Comparison of ENCODE assay signal across 30 cellular contexts in genomic region chr17:58192612-58193011, GRCh38. TPM values are rescaled to one million over a fixed set of nuclear protein-coding genes. Genes with fewer than 3 reads are reported as not detected.
"Had no signal": no experiment of that assay in that cellular context is flagged by ENCODE, and none has a peak within 500 bp of the region (broad histone marks: within the 10 kb centered on the region; RNA-seq: fewer than 3 reads in every experiment).

Gene EPX, plus strand, starts transcription at chr17:58192726. Its CDS starts 121 bp downstream, at chr17:58192847.

- H3K9me3 ChIP-seq: colonic mucosa, gastrocnemius medialis, right lobe of liver, testis, tibial nerve, upper lobe of left lung had no signal

- ATAC-seq: esophagus mucosa; gastrocnemius medialis; left lobe of liver; natural killer cell; right lobe of liver; stimulated activated naive CD8-positive, alpha-beta T cell treated with anti-CD3 and anti-CD28 coated beads, Interleukin-15, Interleukin-2, amounts not matched to agents 100 U/mL and 50 U/mL, for 24 hours had no signal

- H3K27me3 ChIP-seq: colonic mucosa, right lobe of liver, testis, upper lobe of left lung had no signal

- H3K4me1 ChIP-seq: colonic mucosa, gastrocnemius medialis, parathyroid adenoma, right lobe of liver, testis, tibial nerve had no signal

- H3K9ac ChIP-seq: parathyroid adenoma had no signal

- H3K27ac ChIP-seq: colonic mucosa, epithelial cell of prostate, gastrocnemius medialis, parathyroid adenoma, right lobe of liver, testis, tibial nerve, upper lobe of left lung had no signal

- H3K4me2 ChIP-seq: smooth muscle cell had no signal

- H3K4me1 Mint-ChIP-seq: memory B cell, natural killer cell had no signal

- H2AFZ ChIP-seq: parathyroid adenoma had no signal

- H3K9me3 Mint-ChIP-seq: dendritic cell treated with granulocyte-macrophage colony-stimulating factor and Interleukin-4, amounts not matched to agents 40 ng/mL and 50 ng/mL, for 4 days; endodermal cell; memory B cell; natural killer cell had no signal

- H3K79me2 ChIP-seq: parathyroid adenoma had no signal

- H3K27ac Mint-ChIP-seq: dendritic cell treated with granulocyte-macrophage colony-stimulating factor and Interleukin-4, amounts not matched to agents 40 ng/mL and 50 ng/mL, for 4 days; endodermal cell; memory B cell; natural killer cell; progenitor cell of endocrine pancreas had no signal

- H3K36me3 Mint-ChIP-seq: memory B cell, natural killer cell had no signal

- DNase-seq: colonic mucosa; effector CD8-positive, alpha-beta T cell; endodermal cell; foreskin fibroblast; gastrocnemius medialis; head of caudate nucleus; kidney; natural killer cell; right lobe of liver; stimulated activated CD4-positive, alpha-beta T cell treated with anti-CD3 and anti-CD28 coated beads, Interleukin-12 subunit alpha, Interleukin-12 subunit beta, amount 100 ng/mL, for 4 hours; stimulated activated CD4-positive, alpha-beta T cell treated with anti-CD3 and anti-CD28 coated beads, Interleukin-1b, Interleukin-23, amount 100 ng/mL, for 48 hours; stimulated activated CD4-positive, alpha-beta T cell treated with anti-CD3 and anti-CD28 coated beads, Interleukin-4, amount 100 ng/mL, for 1 hour; stimulated activated CD8-positive, alpha-beta memory T cell treated with anti-CD3 and anti-CD28 coated beads, Interleukin-4, amount 100 ng/mL, for 48 hours; stimulated activated naive CD8-positive, alpha-beta T cell treated with anti-CD3 and anti-CD28 coated beads, Interleukin-15, Interleukin-2, amounts not matched to agents 100 U/mL and 50 U/mL, for 24 hours; substantia nigra; testis; upper lobe of left lung had no signal

- H3K4me3 ChIP-seq: colonic mucosa, gastrocnemius medialis, lung, right lobe of liver, smooth muscle cell, testis, tibial nerve, upper lobe of left lung had no signal

- H3K4me3 Mint-ChIP-seq: dendritic cell treated with granulocyte-macrophage colony-stimulating factor and Interleukin-4, amounts not matched to agents 40 ng/mL and 50 ng/mL, for 4 days; memory B cell; natural killer cell had no signal

- H3K36me3 ChIP-seq: colonic mucosa, gastrocnemius medialis, right lobe of liver, tibial nerve, upper lobe of left lung had no signal

RNA-seq across cellular contexts. Expression of gene EPX, which starts in this region (rescaled TPM):
- total RNA-seq: colonic mucosa, endodermal cell, esophagus mucosa, gastrocnemius medialis, glomerular endothelial cell, left lobe of liver, natural killer cell, osteoblast, progenitor cell of endocrine pancreas, smooth muscle cell, testis, tibial nerve had no signal
- polyA plus RNA-seq: neural cell, smooth muscle cell had no signal
